29 cellular contexts compared by ENCODE assay signal in genomic region chr9:79641055-79641454, GRCh38.
"Had no signal": no experiment of that assay in that cellular context is flagged by ENCODE, and none has a peak within 500 bp of the region (broad histone marks: within the 10 kb centered on the region; RNA-seq: fewer than 3 reads in every experiment).

No MANE protein-coding gene starts in this region.

- H3K27ac ChIP-seq: heart left ventricle, ovary, prostate gland, thoracic aorta, vagina had no signal

- H3K4me3 Mint-ChIP-seq: activated B cell treated with CpG ODN at 0.5 μM for 24 hours; activated CD4-positive, alpha-beta T cell treated with anti-CD3 and anti-CD28 coated beads for 36 hours; activated naive CD8-positive, alpha-beta T cell; activated T-cell treated with anti-CD3 and anti-CD28 coated beads, Interleukin-2, amount 50 U/mL, for 4 hours; memory B cell; neural crest cell; type B pancreatic cell had no signal

- H3K9me3 ChIP-seq: mucosa of descending colon, ovary, prostate gland, thoracic aorta, vagina had no signal

- H3K36me3 ChIP-seq: ovary, prostate gland, thoracic aorta had no signal

- H3K27me3 ChIP-seq: heart left ventricle, ovary, spleen, vagina had no signal

- H3K27ac Mint-ChIP-seq: activated B cell treated with CpG ODN at 0.5 μM for 24 hours; activated CD4-positive, alpha-beta T cell treated with anti-CD3 and anti-CD28 coated beads for 36 hours; activated naive CD8-positive, alpha-beta T cell; activated T-helper 2 cell treated with anti-CD3 and anti-CD28 coated beads, Interferon-gamma antibody, Interleukin-2, Interleukin-4, amounts not matched to agents 10 μg/mL and 5 μg/mL and 100 μg/mL, durations not matched to agents 14 hours and 24 hours and 36 hours; memory B cell; type B pancreatic cell had no signal

- ATAC-seq: activated CD4-positive, alpha-beta T cell treated with anti-CD3 and anti-CD28 coated beads for 36 hours; activated T-cell treated with anti-CD3 and anti-CD28 coated beads, Interleukin-2, amount 50 U/mL, for 4 hours; heart left ventricle; left colon; mucosa of descending colon had no signal

- FAIRE-seq: bronchial epithelial cell, keratinocyte had no signal

- H3K27me3 Mint-ChIP-seq: activated B cell treated with CpG ODN at 0.5 μM for 24 hours; activated CD4-positive, alpha-beta T cell treated with anti-CD3 and anti-CD28 coated beads for 36 hours; activated naive CD8-positive, alpha-beta T cell; memory B cell; type B pancreatic cell had no signal

- H3K4me3 ChIP-seq: heart left ventricle, mucosa of descending colon, ovary, prostate gland, spleen, thoracic aorta, vagina had no signal

- H3K4me1 ChIP-seq: prostate gland, vagina had no signal

- DNase-seq: activated B cell treated with CpG ODN at 0.5 μM for 24 hours; activated CD4-positive, alpha-beta T cell treated with anti-CD3 and anti-CD28 coated beads for 36 hours; activated CD4-positive, alpha-beta T cell treated with anti-CD3 and anti-CD28 coated beads, Interleukin-2, amount 50 U/mL, for 4 hours; activated CD8-positive, alpha-beta memory T cell treated with anti-CD3 and anti-CD28 coated beads for 24 hours; activated CD8-positive, alpha-beta memory T cell treated with anti-CD3 and anti-CD28 coated beads, Interleukin-2, amount 50 U/mL, for 4 hours; activated naive CD4-positive, alpha-beta T cell; activated T-cell treated with anti-CD3 and anti-CD28 coated beads, Interleukin-2, amount 50 U/mL, for 4 hours; cerebellar nuclear complex; cortex of kidney; erythroblast; heart left ventricle; left colon; mucosa of descending colon; ovary; spleen; stimulated activated CD4-positive, alpha-beta T cell treated with anti-CD3 and anti-CD28 coated beads, Interleukin-4, amount 100 ng/mL, for 1 hour; stimulated activated naive CD4-positive, alpha-beta T cell treated with Interleukin-2 at 50 U/mL for 16 hours; T-helper 1 cell; T-helper 9 cell had no signal
